Comparison of ENCODE assay signal across 15 cellular contexts in the genomic region with DNA sequence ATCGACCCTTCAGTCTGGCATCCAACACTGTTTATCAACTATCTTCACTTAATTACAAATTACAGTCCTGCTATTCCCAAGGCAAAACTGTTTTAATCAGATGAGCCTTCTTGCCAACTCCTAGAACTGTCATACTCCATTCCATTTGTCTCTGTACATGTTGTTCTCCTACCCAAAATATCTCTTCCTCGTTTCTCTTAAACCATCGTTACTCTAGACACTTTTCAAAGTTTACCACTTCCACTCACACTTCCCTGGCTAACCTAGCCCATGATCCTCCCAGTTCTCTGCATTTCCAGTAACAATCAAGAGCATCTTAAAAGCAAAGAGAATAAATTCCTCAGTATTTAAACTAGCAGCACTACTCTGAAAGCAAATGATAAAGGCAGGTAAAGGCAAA. TPM values are rescaled to one million over a fixed set of nuclear protein-coding genes. Genes with fewer than 3 reads are reported as not detected.
DNase-seq lines count a peak whose midpoint lies in the region; ATAC-seq and TF ChIP-seq lines count a peak whose summit lies in the region.
"Had no signal": no experiment of that assay in that cellular context is flagged by ENCODE, and none has a peak within 500 bp of the region (broad histone marks: within the 10 kb centered on the region; RNA-seq: fewer than 3 reads in every experiment).

No MANE protein-coding gene starts in this region.

- DNase-seq in CD4-positive, alpha-beta memory T cell: no peak
- DNase-seq in adipocyte (ENCODE audit: low read depth) (no peak), right atrium auricular region (ENCODE audit: low spot score) (no peak), gastrocnemius medialis (no peak), H9 (no peak), NCI-H187 treated with DMSO at 0.1 percent for 48 hours (lab: John Stamatoyannopoulos, UW) (no peak), GM03348 (ENCODE audit: low spot score) (no peak)
- no peak for DNase-seq in activated CD4-positive, alpha-beta T cell treated with anti-CD3 and anti-CD28 coated beads for 1 hour
- DNase-seq: activated CD8-positive, alpha-beta memory T cell treated with anti-CD3 and anti-CD28 coated beads, Interleukin-2, amount 10 ng/mL, durations not matched to agents 7 days and 5 days; activated effector memory CD4-positive, alpha-beta T cell treated with anti-CD3 and anti-CD28 coated beads, Interleukin-2, amount 50 U/mL, for 16 hours; cortex of kidney; natural killer cell; stimulated activated naive CD4-positive, alpha-beta T cell treated with Interleukin-2 at 50 U/mL for 16 hours had no signal

- no peak for TF ChIP-seq CTCF in right atrium auricular region (IDR thresholded peaks at IDR 0.05)
- no peak for TF ChIP-seq CTCF in gastrocnemius medialis (IDR thresholded peaks at IDR 0.05 in 4 of 5, conservative IDR thresholded peaks at IDR 0.05 in 1 of 5)
- TF ChIP-seq CTCF in H9 (conservative IDR thresholded peaks at IDR 0.05): no peak

- POLR2A ChIA-PET in CD4-positive, alpha-beta memory T cell (lab: Charles Lee; ENCODE audit: partially characterized antibody): interaction anchor here (1.3 kb wide), 1 partner anchor 20 kb away, joined by 3 read pairs; a partner anchor contains a TSS

- H3K4me3 Mint-ChIP-seq in CD4-positive, alpha-beta memory T cell: no peak overlapping the region
- no peak overlapping the region for H3K4me3 Mint-ChIP-seq in H9
- H3K4me3 Mint-ChIP-seq: activated CD8-positive, alpha-beta memory T cell treated with anti-CD3 and anti-CD28 coated beads, Interleukin-2, amount 10 ng/mL, durations not matched to agents 7 days and 5 days; natural killer cell had no signal

- H4K5ac ChIP-seq in H9 (ENCODE audit: insufficient read length, low read depth, low read length): no peak overlapping the region

- H2BK20ac ChIP-seq in H9 (ENCODE audit: low read depth, low read length, poor library complexity, severe bottlenecking): no peak overlapping the region

- H4K91ac ChIP-seq in H9 (ENCODE audit: insufficient read length, low read depth, low read length): no peak overlapping the region

- peaks cover 8 to 20% of the 10 kb centered on the region in 2 donors for H3K36me3 Mint-ChIP-seq in CD4-positive, alpha-beta memory T cell
- H3K36me3 Mint-ChIP-seq in H9 (ENCODE audit: insufficient read depth in 1 of 3, low read depth in 3 of 3): peaks cover 0 to 11% (median 10%) of the 10 kb centered on the region in 3 experiments; a peak in 5 of 7 replicates
- H3K36me3 Mint-ChIP-seq: natural killer cell had no signal

- no peak overlapping the region for H3K4me3 ChIP-seq in CD4-positive, alpha-beta memory T cell (ENCODE audit: low read length in 2 of 2)
- H3K4me3 ChIP-seq in adipocyte (ENCODE audit: low read length) (no peak overlapping the region), right atrium auricular region (no peak overlapping the region), gastrocnemius medialis (no peak overlapping the region)
- H3K4me3 ChIP-seq: SJCRH30 had no signal

- no peaks in the 10 kb centered on the region for H3K9me3 ChIP-seq in CD4-positive, alpha-beta memory T cell (ENCODE audit: control insufficient read depth in 1 of 2, low read length in 2 of 2)
- H3K9me3 ChIP-seq in adipocyte (ENCODE audit: control insufficient read depth, low read length) (no peaks in the 10 kb centered on the region), right atrium auricular region (no peaks in the 10 kb centered on the region), gastrocnemius medialis (no peaks in the 10 kb centered on the region), H9 (ENCODE audit: control insufficient read depth, low read depth, low read length) (no peaks in the 10 kb centered on the region)
- H3K9me3 ChIP-seq: SJCRH30 had no signal

- no peak overlapping the region for H2AK5ac ChIP-seq in H9 (ENCODE audit: insufficient read length, low read length)

- WGBS in H9 (ENCODE audit: extremely low coverage, insufficient read length, low lambda C conversion rate): 100% methylated on average over 1 of the region's 3 CpGs

- no peaks in the 10 kb centered on the region for H3K27me3 ChIP-seq in CD4-positive, alpha-beta memory T cell (ENCODE audit: insufficient read depth, low read length)
- no peaks in the 10 kb centered on the region for H3K27me3 ChIP-seq in adipocyte (replicated peaks; ENCODE audit: control insufficient read depth, insufficient read depth, low read length)
- H3K27me3 ChIP-seq in right atrium auricular region: no peaks in the 10 kb centered on the region
- no peaks in the 10 kb centered on the region for H3K27me3 ChIP-seq in gastrocnemius medialis
- no peaks in the 10 kb centered on the region for H3K27me3 ChIP-seq in H9 (ENCODE audit: insufficient read depth, low read length)
- H3K27me3 ChIP-seq: SJCRH30 had no signal

- H3K4me2 ChIP-seq in H9 (ENCODE audit: insufficient read depth, insufficient read length, low read length): no peak overlapping the region

- in situ Hi-C loops in gastrocnemius medialis (cut with MboI; ENCODE audit: low sequenced_read_pairs in 4 of 4): loop anchor here (5.0 to 10.0 kb wide), 2 partner anchors 194 to 196 kb away; a partner anchor contains a TSS

- no peak overlapping the region for H2BK12ac ChIP-seq in H9 (ENCODE audit: insufficient read length, low read depth, low read length)

- no peak overlapping the region for H2BK120ac ChIP-seq in H9 (ENCODE audit: low read depth, low read length, poor library complexity, severe bottlenecking)

- no peak overlapping the region for H3K27ac ChIP-seq in CD4-positive, alpha-beta memory T cell (ENCODE audit: low read depth, low read length)
- H3K27ac ChIP-seq in right atrium auricular region (peak overlapping the region; percentile 66 to 83), gastrocnemius medialis (peak overlapping the region; percentile 77 to 84 (median 84)), H9 (ENCODE audit: insufficient read length, low read depth, low read length) (no peak overlapping the region)
- H3K27ac ChIP-seq: SJCRH30 had no signal

- intact Hi-C loops in CD4-positive, alpha-beta memory T cell (cut with micrococcal nuclease): loop anchor here (2.0 kb wide), 1 partner anchor 20 kb away; a partner anchor contains a TSS
- intact Hi-C loops in gastrocnemius medialis (cut with DNase I; ENCODE audit: low total_unique reads): loop anchor here (1.0 to 5.0 kb wide), 6 partner anchors 14 to 404 kb away; a partner anchor contains a TSS

- H3K4ac ChIP-seq in H9 (ENCODE audit: low read depth, low read length): no peak overlapping the region

- H3K27me3 Mint-ChIP-seq in CD4-positive, alpha-beta memory T cell: no peaks in the 10 kb centered on the region
- H3K27me3 Mint-ChIP-seq in H9 (ENCODE audit: low read depth): no peaks in the 10 kb centered on the region
- H3K27me3 Mint-ChIP-seq: activated CD8-positive, alpha-beta memory T cell treated with anti-CD3 and anti-CD28 coated beads, Interleukin-2, amount 10 ng/mL, durations not matched to agents 7 days and 5 days; progenitor cell of endocrine pancreas had no signal

- no peak overlapping the region for H4K8ac ChIP-seq in H9 (replicated peaks; ENCODE audit: insufficient read length, low read depth, low read length)

- no peak overlapping the region for H3K23ac ChIP-seq in H9 (ENCODE audit: insufficient read length, low read depth, low read length)

- H2AFZ ChIP-seq in H9 (ENCODE audit: low read length): no peak overlapping the region

- H3K4me1 ChIP-seq in CD4-positive, alpha-beta memory T cell (ENCODE audit: insufficient read depth, low read length): no peaks in the 10 kb centered on the region
- H3K4me1 ChIP-seq in adipocyte (ENCODE audit: control insufficient read depth, insufficient read depth, low read length): peaks cover 15% of the 10 kb centered on the region
- peaks cover 0 to 11% of the 10 kb centered on the region in 2 donors for H3K4me1 ChIP-seq in right atrium auricular region
- peaks cover 35 to 37% of the 10 kb centered on the region in 2 donors for H3K4me1 ChIP-seq in gastrocnemius medialis
- no peaks in the 10 kb centered on the region; the same call in 1 of the 2 replicates for H3K4me1 ChIP-seq in H9 (ENCODE audit: insufficient read depth, low read length)
- H3K4me1 ChIP-seq: SJCRH30 had no signal

- H3K79me2 ChIP-seq in H9 (ENCODE audit: insufficient read depth, low read length): no peaks in the 10 kb centered on the region

- no peak overlapping the region for H3K18ac ChIP-seq in H9 (ENCODE audit: insufficient read length, low read depth, low read length)

- ATAC-seq in gastrocnemius medialis: peak; percentile 40 to 91

- CTCF ChIA-PET in CD4-positive, alpha-beta memory T cell (lab: Charles Lee; ENCODE audit: partially characterized antibody): interaction anchor here (0.9 to 2.1 kb wide), 4 partner anchors 9 to 24 kb away, joined by 3 to 7 read pairs (median 4); no protein-coding TSS in a partner anchor

- peaks cover under 1% of the 10 kb centered on the region for H3K36me3 ChIP-seq in CD4-positive, alpha-beta memory T cell (ENCODE audit: insufficient read depth, low read length)
- peaks cover 4% of the 10 kb centered on the region for H3K36me3 ChIP-seq in adipocyte (ENCODE audit: control insufficient read depth, insufficient read depth, low read length, severe bottlenecking)
- H3K36me3 ChIP-seq in right atrium auricular region: peaks cover 3% of the 10 kb centered on the region
- H3K36me3 ChIP-seq in gastrocnemius medialis: peaks cover 0 to 7% of the 10 kb centered on the region in 2 donors

- no peaks in the 10 kb centered on the region for H3K9me3 Mint-ChIP-seq in CD4-positive, alpha-beta memory T cell
- no peaks in the 10 kb centered on the region for H3K9me3 Mint-ChIP-seq in H9
- H3K9me3 Mint-ChIP-seq: natural killer cell had no signal

- H3K9ac ChIP-seq in adipocyte (ENCODE audit: low read length) (peak overlapping the region; percentile 0), H9 (ENCODE audit: extremely low read depth, insufficient read length, low read length) (no peak overlapping the region)

- H3K23me2 ChIP-seq in H9 (ENCODE audit: insufficient read length, low read depth, low read length, poor library complexity, severe bottlenecking): no peaks in the 10 kb centered on the region

- H3K56ac ChIP-seq in H9 (ENCODE audit: insufficient read length, low read depth, low read length): no peak overlapping the region

- H3K4me1 Mint-ChIP-seq in CD4-positive, alpha-beta memory T cell: peaks cover 7 to 12% (median 9%) of the 10 kb centered on the region in 4 donors
- H3K4me1 Mint-ChIP-seq in H9: peaks cover 0 to 3% of the 10 kb centered on the region in 2 experiments; a peak in 1 of 4 replicates
- H3K4me1 Mint-ChIP-seq: activated CD8-positive, alpha-beta memory T cell treated with anti-CD3 and anti-CD28 coated beads, Interleukin-2, amount 10 ng/mL, durations not matched to agents 7 days and 5 days had no signal

- H3T11ph ChIP-seq in H9 (ENCODE audit: low read length): no peak overlapping the region

- no peak overlapping the region for H2BK15ac ChIP-seq in H9 (ENCODE audit: low read depth, low read length)

- no peak overlapping the region for H2BK5ac ChIP-seq in H9 (ENCODE audit: insufficient read length, low read length)

- no peak for TF ChIP-seq POLR2A in gastrocnemius medialis (IDR thresholded peaks at IDR 0.05)

- H3K14ac ChIP-seq in H9 (ENCODE audit: insufficient read depth, low read length): no peak overlapping the region

- H3K79me1 ChIP-seq in H9 (ENCODE audit: insufficient read depth, low read depth, low read length, poor library complexity, severe bottlenecking): no peaks in the 10 kb centered on the region

- H4K20me1 ChIP-seq in H9 (ENCODE audit: control insufficient read depth, insufficient read depth, insufficient read length): no peaks in the 10 kb centered on the region

- peak overlapping the region in 4 of 7 donors; percentile 2 to 89 (median 78) for H3K27ac Mint-ChIP-seq in CD4-positive, alpha-beta memory T cell
- H3K27ac Mint-ChIP-seq in H9: 0 out of 7 replicates have a peak overlapping the region, but pooled peaks of 1 of the 3 experiments have one; percentile 9
- H3K27ac Mint-ChIP-seq: activated CD8-positive, alpha-beta memory T cell treated with anti-CD3 and anti-CD28 coated beads, Interleukin-2, amount 10 ng/mL, durations not matched to agents 7 days and 5 days; progenitor cell of endocrine pancreas had no signal

RNA-seq across cellular contexts. Expression of a gene that starts 19.9 kb away (rescaled TPM):
- 10 to 100 TPM; 41.1 to 47.5 TPM for total RNA-seq in CD4-positive, alpha-beta memory T cell
- polyA plus RNA-seq in CD4-positive, alpha-beta memory T cell: 10 to 100 TPM; 16.1 to 53.2 TPM
- 100 to 1,000 TPM; 332 to 619 TPM for total RNA-seq in right atrium auricular region
- total RNA-seq in gastrocnemius medialis: 100 to 1,000 TPM; 340 to 487 (median 414) TPM
- total RNA-seq in H9 (2021): 50.8 and 55.0 TPM in 2 replicates

RNA-seq across cellular contexts. Expression of a gene that starts 24.4 kb away (rescaled TPM):
- 10 to 100 TPM; 70.6 to 72.0 TPM for total RNA-seq in CD4-positive, alpha-beta memory T cell
- polyA plus RNA-seq in CD4-positive, alpha-beta memory T cell: 10 to 100 TPM; 81.9 to 92.3 TPM
- total RNA-seq in right atrium auricular region (10 to 100 TPM; 37.3 to 38.1 TPM), gastrocnemius medialis (10 to 100 TPM; 26.7 to 74.3 (median 40.2) TPM), H9 (2021) (55.2 and 63.2 TPM in 2 replicates)

Comparison
In these comparisons a context has a peak if more than half of its experiments do, and no peak if none do; other contexts are left out.
1. H3K27ac ChIP-seq: peak in right atrium auricular region (2 of 2) and gastrocnemius medialis (4 of 4); none in CD4-positive, alpha-beta memory T cell (single experiment) and H9 (single experiment).